Comparison of ENCODE assay signal across 15 cellular contexts in genomic region chr1:241330619-241331327, GRCh38.
DNase-seq lines count a peak whose midpoint lies in the region; ATAC-seq lines count a peak whose summit lies in the region.
"Had no signal": no experiment of that assay in that cellular context is flagged by ENCODE, and none has a peak within 500 bp of the region (broad histone marks: within the 10 kb centered on the region; RNA-seq: fewer than 3 reads in every experiment).

No MANE protein-coding gene starts in this region.

- DNase-seq in memory B cell (ENCODE audit: low spot score in 2 of 2) (peak in 1 of 2 donors; percentile 16), NCI-H345 treated with DMSO at 0.1 percent for 48 hours (lab: John Stamatoyannopoulos, UW; ENCODE audit: unreplicated experiment) (no peak)
- DNase-seq: activated CD4-positive, alpha-beta T cell treated with anti-CD3 and anti-CD28 coated beads, Interleukin-2, amount 10 ng/mL, durations not matched to agents 24 days and 14 days; effector memory CD4-positive, alpha-beta T cell; left lung; natural killer cell; SHP77; stimulated activated CD4-positive, alpha-beta T cell treated with anti-CD3 and anti-CD28 coated beads, Interleukin-15, amount 100 ng/mL, for 24 hours; T-helper 9 cell; testis had no signal

- H3K27ac Mint-ChIP-seq in memory B cell = peak overlapping the region; percentile 91
- H3K27ac Mint-ChIP-seq: activated CD4-positive, alpha-beta T cell treated with anti-CD3 and anti-CD28 coated beads, Interleukin-2, amount 10 ng/mL, durations not matched to agents 24 days and 14 days; natural killer cell had no signal

- H3K4me3 Mint-ChIP-seq in memory B cell = peak overlapping the region; percentile 53
- H3K4me3 Mint-ChIP-seq: activated CD4-positive, alpha-beta T cell treated with anti-CD3 and anti-CD28 coated beads, Interleukin-2, amount 10 ng/mL, durations not matched to agents 24 days and 14 days; natural killer cell had no signal

- peak; percentile 45 for ATAC-seq in GM18861 (IDR thresholded peaks at IDR 0.05; ENCODE audit: unreplicated experiment)
- peak; percentile 59 for ATAC-seq in GM21619 (IDR thresholded peaks at IDR 0.05; ENCODE audit: unreplicated experiment)
- peak; percentile 53 for ATAC-seq in HG03135 (IDR thresholded peaks at IDR 0.05; ENCODE audit: unreplicated experiment)
- ATAC-seq in memory B cell (ENCODE audit: low read depth) = peak; percentile 89
- no peak for ATAC-seq in HG03045 (IDR thresholded peaks at IDR 0.05; ENCODE audit: unreplicated experiment)
- ATAC-seq in GM19455 (IDR thresholded peaks at IDR 0.05; ENCODE audit: unreplicated experiment) = no peak
- ATAC-seq: left lung, natural killer cell had no signal

- no peaks in the 10 kb centered on the region for H3K36me3 Mint-ChIP-seq in memory B cell
- H3K36me3 Mint-ChIP-seq: natural killer cell had no signal

- H3K4me1 Mint-ChIP-seq in memory B cell = peaks cover 19% of the 10 kb centered on the region
- H3K4me1 Mint-ChIP-seq: activated CD4-positive, alpha-beta T cell treated with anti-CD3 and anti-CD28 coated beads, Interleukin-2, amount 10 ng/mL, durations not matched to agents 24 days and 14 days; natural killer cell had no signal

- no peaks in the 10 kb centered on the region for H3K27me3 Mint-ChIP-seq in memory B cell
- H3K27me3 Mint-ChIP-seq: activated CD4-positive, alpha-beta T cell treated with anti-CD3 and anti-CD28 coated beads, Interleukin-2, amount 10 ng/mL, durations not matched to agents 24 days and 14 days had no signal

- H3K9me3 Mint-ChIP-seq in memory B cell = peaks cover 6% of the 10 kb centered on the region
- H3K9me3 Mint-ChIP-seq: activated CD4-positive, alpha-beta T cell treated with anti-CD3 and anti-CD28 coated beads, Interleukin-2, amount 10 ng/mL, durations not matched to agents 24 days and 14 days had no signal

Comparison
In these comparisons a context has a peak if more than half of its experiments do, and no peak if none do; other contexts are left out.
1. ATAC-seq: peak in GM18861 (single experiment), GM21619 (single experiment), HG03135 (single experiment) and memory B cell (single experiment); none in HG03045 (single experiment) and GM19455 (single experiment).